Comparison of ENCODE assay signal across 1 cellular context in the genomic region with DNA sequence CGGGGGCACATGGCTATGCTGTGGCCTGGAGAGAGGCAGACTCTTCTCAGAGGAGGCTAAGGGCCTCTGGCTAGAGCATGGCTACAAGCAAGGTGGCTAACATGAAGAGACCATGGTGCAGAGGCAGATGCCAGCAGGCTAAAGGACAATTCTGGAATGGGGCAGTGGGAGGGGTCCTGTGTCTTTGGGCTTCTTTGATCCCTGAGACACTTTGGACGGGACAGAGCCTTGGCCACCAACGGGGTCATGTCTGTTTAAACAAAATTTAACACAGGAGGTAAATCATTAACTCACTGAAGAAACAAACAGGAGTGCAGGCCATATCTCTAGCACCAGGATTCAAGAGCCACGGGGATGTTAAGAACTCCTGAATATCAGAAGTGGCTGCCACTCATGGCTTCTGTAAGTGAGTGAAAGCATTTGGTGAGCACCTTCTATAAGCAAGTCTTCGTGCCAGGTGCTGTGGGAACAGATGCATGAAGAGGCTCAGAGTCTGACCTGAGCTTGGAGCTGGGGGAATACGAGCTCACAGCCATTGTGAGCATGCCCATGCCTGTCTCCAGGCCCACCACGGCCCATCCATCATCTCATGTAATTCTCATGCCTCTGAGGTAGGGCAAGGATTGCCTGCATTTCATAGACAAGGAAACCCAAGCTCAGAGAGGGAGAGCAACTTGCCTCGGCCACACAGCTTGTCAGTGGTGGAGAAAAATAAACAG.
TF ChIP-seq lines count a peak whose summit lies in the region.

No MANE protein-coding gene starts in this region.

TF ChIP-seq in HepG2, 621 proteins besides CTCF, POLR2A, EP300 and RAD21 (continued from another document and continues in another):
- TF ChIP-seq, protein P1, sequence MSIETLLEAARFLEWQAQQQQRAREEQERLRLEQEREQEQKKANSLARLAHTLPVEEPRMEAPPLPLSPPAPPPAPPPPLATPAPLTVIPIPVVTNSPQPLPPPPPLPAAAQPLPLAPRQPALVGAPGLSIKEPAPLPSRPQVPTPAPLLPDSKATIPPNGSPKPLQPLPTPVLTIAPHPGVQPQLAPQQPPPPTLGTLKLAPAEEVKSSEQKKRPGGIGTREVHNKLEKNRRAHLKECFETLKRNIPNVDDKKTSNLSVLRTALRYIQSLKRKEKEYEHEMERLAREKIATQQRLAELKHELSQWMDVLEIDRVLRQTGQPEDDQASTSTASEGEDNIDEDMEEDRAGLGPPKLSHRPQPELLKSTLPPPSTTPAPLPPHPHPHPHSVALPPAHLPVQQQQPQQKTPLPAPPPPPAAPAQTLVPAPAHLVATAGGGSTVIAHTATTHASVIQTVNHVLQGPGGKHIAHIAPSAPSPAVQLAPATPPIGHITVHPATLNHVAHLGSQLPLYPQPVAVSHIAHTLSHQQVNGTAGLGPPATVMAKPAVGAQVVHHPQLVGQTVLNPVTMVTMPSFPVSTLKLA (IDR thresholded peaks at IDR 0.05) = no peak
- TF ChIP-seq JARID2 (CRISPR knock-in tag; IDR thresholded peaks at IDR 0.05; ENCODE audit: insufficient replicate concordance) (no peak), ZNF672 (CRISPR knock-in tag; IDR thresholded peaks at IDR 0.05) (no peak), MIER3 (CRISPR knock-in tag; IDR thresholded peaks at IDR 0.05; ENCODE audit: borderline replicate concordance) (0 out of 2 replicates have a peak, but pooled peaks have one; percentile 51), ZNF335 (CRISPR knock-in tag; IDR thresholded peaks at IDR 0.05) (peak; percentile 82), PCBP1 (IDR thresholded peaks at IDR 0.05; ENCODE audit: borderline replicate concordance, low read depth, low read length) (no peak), GPN1 (CRISPR knock-in tag; IDR thresholded peaks at IDR 0.05; ENCODE audit: borderline replicate concordance) (no peak), GABPB1 (CRISPR knock-in tag; IDR thresholded peaks at IDR 0.05) (no peak), SIN3A (IDR thresholded peaks at IDR 0.05; ENCODE audit: borderline replicate concordance, low read depth, low read length) (no peak), KMT2A (CRISPR knock-in tag; IDR thresholded peaks at IDR 0.05) (no peak; the same call in 1 of the 2 replicates), ZNF264 (CRISPR knock-in tag; IDR thresholded peaks at IDR 0.05) (peak; percentile 84; the same call in 1 of the 2 replicates), YY1 (IDR thresholded peaks at IDR 0.05; ENCODE audit: insufficient read depth, insufficient replicate concordance, low read depth, low read length) (peak; percentile 39), ZNF496 (CRISPR knock-in tag; IDR thresholded peaks at IDR 0.05; ENCODE audit: insufficient replicate concordance) (no peak), NFIC (IDR thresholded peaks at IDR 0.05; ENCODE audit: low read length) (peak; percentile 71), CC2D1A (CRISPR knock-in tag; IDR thresholded peaks at IDR 0.05) (no peak), SP1 (IDR thresholded peaks at IDR 0.05) (no peak), SP1 (CRISPR knock-in tag; IDR thresholded peaks at IDR 0.05) (peak; percentile 46; the same call in 1 of the 2 replicates), DPF2 (CRISPR knock-in tag; IDR thresholded peaks at IDR 0.05; ENCODE audit: borderline replicate concordance, low read depth) (peak; percentile 86), ZNF550 (CRISPR knock-in tag; IDR thresholded peaks at IDR 0.05; ENCODE audit: borderline replicate concordance) (no peak), TARDBP (CRISPR knock-in tag; IDR thresholded peaks at IDR 0.05) (peak; percentile 72; the same call in 1 of the 2 replicates), SMAD1 (CRISPR knock-in tag; IDR thresholded peaks at IDR 0.05; ENCODE audit: borderline replicate concordance, low read depth) (no peak), POLR2AphosphoS5 (IDR thresholded peaks at IDR 0.05; ENCODE audit: low read depth, low read length) (peak; percentile 98), TAF1 (CRISPR knock-in tag; IDR thresholded peaks at IDR 0.05) (peak; percentile 68; the same call in 1 of the 2 replicates)
- TF ChIP-seq, protein P2, sequence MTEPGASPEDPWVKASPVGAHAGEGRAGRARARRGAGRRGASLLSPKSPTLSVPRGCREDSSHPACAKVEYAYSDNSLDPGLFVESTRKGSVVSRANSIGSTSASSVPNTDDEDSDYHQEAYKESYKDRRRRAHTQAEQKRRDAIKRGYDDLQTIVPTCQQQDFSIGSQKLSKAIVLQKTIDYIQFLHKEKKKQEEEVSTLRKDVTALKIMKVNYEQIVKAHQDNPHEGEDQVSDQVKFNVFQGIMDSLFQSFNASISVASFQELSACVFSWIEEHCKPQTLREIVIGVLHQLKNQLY (CRISPR knock-in tag; IDR thresholded peaks at IDR 0.05) = peak; percentile 44; the same call in 1 of the 2 replicates
- TF ChIP-seq, protein P3, sequence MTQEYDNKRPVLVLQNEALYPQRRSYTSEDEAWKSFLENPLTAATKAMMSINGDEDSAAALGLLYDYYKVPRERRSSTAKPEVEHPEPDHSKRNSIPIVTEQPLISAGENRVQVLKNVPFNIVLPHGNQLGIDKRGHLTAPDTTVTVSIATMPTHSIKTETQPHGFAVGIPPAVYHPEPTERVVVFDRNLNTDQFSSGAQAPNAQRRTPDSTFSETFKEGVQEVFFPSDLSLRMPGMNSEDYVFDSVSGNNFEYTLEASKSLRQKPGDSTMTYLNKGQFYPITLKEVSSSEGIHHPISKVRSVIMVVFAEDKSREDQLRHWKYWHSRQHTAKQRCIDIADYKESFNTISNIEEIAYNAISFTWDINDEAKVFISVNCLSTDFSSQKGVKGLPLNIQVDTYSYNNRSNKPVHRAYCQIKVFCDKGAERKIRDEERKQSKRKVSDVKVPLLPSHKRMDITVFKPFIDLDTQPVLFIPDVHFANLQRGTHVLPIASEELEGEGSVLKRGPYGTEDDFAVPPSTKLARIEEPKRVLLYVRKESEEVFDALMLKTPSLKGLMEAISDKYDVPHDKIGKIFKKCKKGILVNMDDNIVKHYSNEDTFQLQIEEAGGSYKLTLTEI (CRISPR knock-in tag; conservative IDR thresholded peaks at IDR 0.05) = no peak
- TF ChIP-seq, protein P4, sequence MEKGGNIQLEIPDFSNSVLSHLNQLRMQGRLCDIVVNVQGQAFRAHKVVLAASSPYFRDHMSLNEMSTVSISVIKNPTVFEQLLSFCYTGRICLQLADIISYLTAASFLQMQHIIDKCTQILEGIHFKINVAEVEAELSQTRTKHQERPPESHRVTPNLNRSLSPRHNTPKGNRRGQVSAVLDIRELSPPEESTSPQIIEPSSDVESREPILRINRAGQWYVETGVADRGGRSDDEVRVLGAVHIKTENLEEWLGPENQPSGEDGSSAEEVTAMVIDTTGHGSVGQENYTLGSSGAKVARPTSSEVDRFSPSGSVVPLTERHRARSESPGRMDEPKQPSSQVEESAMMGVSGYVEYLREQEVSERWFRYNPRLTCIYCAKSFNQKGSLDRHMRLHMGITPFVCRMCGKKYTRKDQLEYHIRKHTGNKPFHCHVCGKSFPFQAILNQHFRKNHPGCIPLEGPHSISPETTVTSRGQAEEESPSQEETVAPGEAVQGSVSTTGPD (CRISPR knock-in tag; IDR thresholded peaks at IDR 0.05) = no peak; the same call in 1 of the 2 replicates
- TF ChIP-seq, protein P5, sequence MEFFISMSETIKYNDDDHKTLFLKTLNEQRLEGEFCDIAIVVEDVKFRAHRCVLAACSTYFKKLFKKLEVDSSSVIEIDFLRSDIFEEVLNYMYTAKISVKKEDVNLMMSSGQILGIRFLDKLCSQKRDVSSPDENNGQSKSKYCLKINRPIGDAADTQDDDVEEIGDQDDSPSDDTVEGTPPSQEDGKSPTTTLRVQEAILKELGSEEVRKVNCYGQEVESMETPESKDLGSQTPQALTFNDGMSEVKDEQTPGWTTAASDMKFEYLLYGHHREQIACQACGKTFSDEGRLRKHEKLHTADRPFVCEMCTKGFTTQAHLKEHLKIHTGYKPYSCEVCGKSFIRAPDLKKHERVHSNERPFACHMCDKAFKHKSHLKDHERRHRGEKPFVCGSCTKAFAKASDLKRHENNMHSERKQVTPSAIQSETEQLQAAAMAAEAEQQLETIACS (CRISPR knock-in tag; IDR thresholded peaks at IDR 0.05) = no peak
- TF ChIP-seq, protein P6, sequence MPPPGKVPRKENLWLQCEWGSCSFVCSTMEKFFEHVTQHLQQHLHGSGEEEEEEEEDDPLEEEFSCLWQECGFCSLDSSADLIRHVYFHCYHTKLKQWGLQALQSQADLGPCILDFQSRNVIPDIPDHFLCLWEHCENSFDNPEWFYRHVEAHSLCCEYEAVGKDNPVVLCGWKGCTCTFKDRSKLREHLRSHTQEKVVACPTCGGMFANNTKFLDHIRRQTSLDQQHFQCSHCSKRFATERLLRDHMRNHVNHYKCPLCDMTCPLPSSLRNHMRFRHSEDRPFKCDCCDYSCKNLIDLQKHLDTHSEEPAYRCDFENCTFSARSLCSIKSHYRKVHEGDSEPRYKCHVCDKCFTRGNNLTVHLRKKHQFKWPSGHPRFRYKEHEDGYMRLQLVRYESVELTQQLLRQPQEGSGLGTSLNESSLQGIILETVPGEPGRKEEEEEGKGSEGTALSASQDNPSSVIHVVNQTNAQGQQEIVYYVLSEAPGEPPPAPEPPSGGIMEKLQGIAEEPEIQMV (CRISPR knock-in tag; IDR thresholded peaks at IDR 0.05; ENCODE audit: low read depth) = no peak; the same call in 1 of the 2 replicates
- TF ChIP-seq, protein P7, sequence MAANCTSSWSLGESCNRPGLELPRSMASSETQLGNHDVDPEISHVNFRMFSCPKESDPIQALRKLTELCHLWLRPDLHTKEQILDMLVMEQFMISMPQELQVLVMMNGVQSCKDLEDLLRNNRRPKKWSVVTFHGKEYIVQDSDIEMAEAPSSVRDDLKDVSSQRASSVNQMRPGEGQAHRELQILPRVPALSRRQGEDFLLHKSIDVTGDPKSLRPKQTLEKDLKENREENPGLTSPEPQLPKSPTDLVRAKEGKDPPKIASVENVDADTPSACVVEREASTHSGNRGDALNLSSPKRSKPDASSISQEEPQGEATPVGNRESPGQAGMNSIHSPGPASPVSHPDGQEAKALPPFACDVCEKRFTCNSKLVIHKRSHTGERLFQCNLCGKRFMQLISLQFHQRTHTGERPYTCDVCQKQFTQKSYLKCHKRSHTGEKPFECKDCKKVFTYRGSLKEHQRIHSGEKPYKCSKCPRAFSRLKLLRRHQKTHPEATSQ (CRISPR knock-in tag; IDR thresholded peaks at IDR 0.05; ENCODE audit: borderline replicate concordance) = peak; percentile 39; the same call in 1 of the 2 replicates
- TF ChIP-seq, protein P8, sequence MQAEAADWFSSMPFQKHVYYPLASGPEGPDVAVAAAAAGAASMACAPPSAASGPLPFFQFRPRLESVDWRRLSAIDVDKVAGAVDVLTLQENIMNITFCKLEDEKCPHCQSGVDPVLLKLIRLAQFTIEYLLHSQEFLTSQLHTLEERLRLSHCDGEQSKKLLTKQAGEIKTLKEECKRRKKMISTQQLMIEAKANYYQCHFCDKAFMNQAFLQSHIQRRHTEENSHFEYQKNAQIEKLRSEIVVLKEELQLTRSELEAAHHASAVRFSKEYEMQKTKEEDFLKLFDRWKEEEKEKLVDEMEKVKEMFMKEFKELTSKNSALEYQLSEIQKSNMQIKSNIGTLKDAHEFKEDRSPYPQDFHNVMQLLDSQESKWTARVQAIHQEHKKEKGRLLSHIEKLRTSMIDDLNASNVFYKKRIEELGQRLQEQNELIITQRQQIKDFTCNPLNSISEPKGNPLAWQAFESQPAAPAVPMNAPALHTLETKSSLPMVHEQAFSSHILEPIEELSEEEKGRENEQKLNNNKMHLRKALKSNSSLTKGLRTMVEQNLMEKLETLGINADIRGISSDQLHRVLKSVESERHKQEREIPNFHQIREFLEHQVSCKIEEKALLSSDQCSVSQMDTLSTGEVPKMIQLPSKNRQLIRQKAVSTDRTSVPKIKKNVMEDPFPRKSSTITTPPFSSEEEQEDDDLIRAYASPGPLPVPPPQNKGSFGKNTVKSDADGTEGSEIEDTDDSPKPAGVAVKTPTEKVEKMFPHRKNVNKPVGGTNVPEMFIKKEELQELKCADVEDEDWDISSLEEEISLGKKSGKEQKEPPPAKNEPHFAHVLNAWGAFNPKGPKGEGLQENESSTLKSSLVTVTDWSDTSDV (CRISPR knock-in tag; IDR thresholded peaks at IDR 0.05) = no peak; the same call in 1 of the 2 replicates
- TF ChIP-seq, protein P9, sequence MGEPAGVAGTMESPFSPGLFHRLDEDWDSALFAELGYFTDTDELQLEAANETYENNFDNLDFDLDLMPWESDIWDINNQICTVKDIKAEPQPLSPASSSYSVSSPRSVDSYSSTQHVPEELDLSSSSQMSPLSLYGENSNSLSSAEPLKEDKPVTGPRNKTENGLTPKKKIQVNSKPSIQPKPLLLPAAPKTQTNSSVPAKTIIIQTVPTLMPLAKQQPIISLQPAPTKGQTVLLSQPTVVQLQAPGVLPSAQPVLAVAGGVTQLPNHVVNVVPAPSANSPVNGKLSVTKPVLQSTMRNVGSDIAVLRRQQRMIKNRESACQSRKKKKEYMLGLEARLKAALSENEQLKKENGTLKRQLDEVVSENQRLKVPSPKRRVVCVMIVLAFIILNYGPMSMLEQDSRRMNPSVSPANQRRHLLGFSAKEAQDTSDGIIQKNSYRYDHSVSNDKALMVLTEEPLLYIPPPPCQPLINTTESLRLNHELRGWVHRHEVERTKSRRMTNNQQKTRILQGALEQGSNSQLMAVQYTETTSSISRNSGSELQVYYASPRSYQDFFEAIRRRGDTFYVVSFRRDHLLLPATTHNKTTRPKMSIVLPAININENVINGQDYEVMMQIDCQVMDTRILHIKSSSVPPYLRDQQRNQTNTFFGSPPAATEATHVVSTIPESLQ (CRISPR knock-in tag; conservative IDR thresholded peaks at IDR 0.05) = peak; percentile 6; the same call in 1 of the 2 replicates
- TF ChIP-seq, protein P10, sequence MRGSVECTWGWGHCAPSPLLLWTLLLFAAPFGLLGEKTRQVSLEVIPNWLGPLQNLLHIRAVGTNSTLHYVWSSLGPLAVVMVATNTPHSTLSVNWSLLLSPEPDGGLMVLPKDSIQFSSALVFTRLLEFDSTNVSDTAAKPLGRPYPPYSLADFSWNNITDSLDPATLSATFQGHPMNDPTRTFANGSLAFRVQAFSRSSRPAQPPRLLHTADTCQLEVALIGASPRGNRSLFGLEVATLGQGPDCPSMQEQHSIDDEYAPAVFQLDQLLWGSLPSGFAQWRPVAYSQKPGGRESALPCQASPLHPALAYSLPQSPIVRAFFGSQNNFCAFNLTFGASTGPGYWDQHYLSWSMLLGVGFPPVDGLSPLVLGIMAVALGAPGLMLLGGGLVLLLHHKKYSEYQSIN (CRISPR knock-in tag; IDR thresholded peaks at IDR 0.05; ENCODE audit: borderline replicate concordance) = no peak
